In genomic region chr3:41198950-41199865, GRCh38 we compare ENCODE assay signal across 8 cellular contexts. TPM values are rescaled to one million over a fixed set of nuclear protein-coding genes. Genes with fewer than 3 reads are reported as not detected.
DNase-seq lines count a peak whose midpoint lies in the region; ATAC-seq and TF ChIP-seq lines count a peak whose summit lies in the region.

CTNNB1 (plus strand) TSS chr3:41199505; CDS start chr3:41224069, 24,564 bp downstream.

- DNase-seq in DND-41 (peak; percentile 90), KG1 (lab: John Stamatoyannopoulos, UW) (peak; percentile 90), RWPE1 (ENCODE audit: low spot score) (peak; percentile 56), fibroblast of the aortic adventitia (ENCODE audit: low read depth) (peak; percentile 94), nephron progenitor cell (peak; percentile 93)
- peak; percentile 86 for DNase-seq in activated effector memory CD4-positive, alpha-beta T cell treated with Interleukin-2 at 50 U/mL for 16 hours
- DNase-seq in stimulated activated naive CD8-positive, alpha-beta T cell treated with anti-CD3 and anti-CD28 coated beads, Interleukin-15, amount 100 ng/mL, for 72 hours, result peak; percentile 92

- H3K4me1 ChIP-seq in DND-41 (ENCODE audit: insufficient read depth, low read length), result peaks cover 44% of the 10 kb centered on the region

- H3K27me3 ChIP-seq in DND-41 (ENCODE audit: insufficient read depth, low read length, poor library complexity), result peaks cover 26% of the 10 kb centered on the region

- POLR2A ChIA-PET in RWPE1 (lab: Yijun Ruan, JAX; ENCODE audit: low non-redundant PET), result interaction anchor here (0.6 kb wide), 1 partner anchor 133 kb away, joined by 3 read pairs; no protein-coding TSS in a partner anchor

- ATAC-seq in DND-41 (ENCODE audit: insufficient read depth, low read depth) (peak; percentile 75), GM21723 (IDR thresholded peaks at IDR 0.05; ENCODE audit: unreplicated experiment) (peak; percentile 73)
- ATAC-seq in stimulated activated naive CD8-positive, alpha-beta T cell treated with anti-CD3 and anti-CD28 coated beads, Interleukin-15, amount 100 ng/mL, for 72 hours, result peak; percentile 93

- peak within 1 kb of the TSS; percentile 96 for H3K9ac ChIP-seq in DND-41 (ENCODE audit: low read depth, low read length)

- no peaks in the 10 kb centered on the region for H3K9me3 ChIP-seq in DND-41 (ENCODE audit: insufficient read depth, low read length, severe bottlenecking)

- H3K4me3 Mint-ChIP-seq in nephron progenitor cell, result peak within 1 kb of the TSS; percentile 99
- peak within 1 kb of the TSS; percentile 95 to 99 for H3K4me3 Mint-ChIP-seq in stimulated activated naive CD8-positive, alpha-beta T cell treated with anti-CD3 and anti-CD28 coated beads, Interleukin-15, amount 100 ng/mL, for 72 hours

- CTCF ChIA-PET in RWPE1 (lab: Yijun Ruan, JAX), result no interaction called here

- H3K4me1 Mint-ChIP-seq in nephron progenitor cell, result peaks cover 45% of the 10 kb centered on the region
- peaks cover 39% of the 10 kb centered on the region for H3K4me1 Mint-ChIP-seq in stimulated activated naive CD8-positive, alpha-beta T cell treated with anti-CD3 and anti-CD28 coated beads, Interleukin-15, amount 100 ng/mL, for 72 hours

- TF ChIP-seq CTCF in DND-41 (IDR thresholded peaks at IDR 0.05; ENCODE audit: borderline replicate concordance, extremely low read depth, low read length, poor library complexity, severe bottlenecking) (no peak), RWPE1 (conservative IDR thresholded peaks at IDR 0.05; ENCODE audit: low read depth) (peak; percentile 27), fibroblast of the aortic adventitia (IDR thresholded peaks at IDR 0.05; ENCODE audit: insufficient read depth, low read length) (no peak), nephron progenitor cell (IDR thresholded peaks at IDR 0.05) (no peak)

- H3K27ac ChIP-seq in DND-41 (ENCODE audit: low read length), result peak within 1 kb of the TSS; percentile 97
- peak within 1 kb of the TSS; percentile 88 for H3K27ac ChIP-seq in RWPE1

- peaks cover 9% of the 10 kb centered on the region; the same call in 1 of the 2 replicates for H3K36me3 ChIP-seq in DND-41 (ENCODE audit: insufficient read depth, low read length)

- H4K20me1 ChIP-seq in DND-41 (ENCODE audit: insufficient read depth, low read length), result peaks cover 41% of the 10 kb centered on the region

- H3K9me3 Mint-ChIP-seq in nephron progenitor cell, result no peaks in the 10 kb centered on the region
- H3K9me3 Mint-ChIP-seq in stimulated activated naive CD8-positive, alpha-beta T cell treated with anti-CD3 and anti-CD28 coated beads, Interleukin-15, amount 100 ng/mL, for 72 hours, result no peaks in the 10 kb centered on the region

- H3K4me3 ChIP-seq in DND-41 (ENCODE audit: low read depth in 1 of 2, low read length in 2 of 2) (peak within 1 kb of the TSS; percentile 76 to 80), fibroblast of the aortic adventitia (ENCODE audit: low read depth, low read length) (peak within 1 kb of the TSS; percentile 94)

- peak within 1 kb of the TSS; percentile 96 for H3K27ac Mint-ChIP-seq in nephron progenitor cell
- H3K27ac Mint-ChIP-seq in stimulated activated naive CD8-positive, alpha-beta T cell treated with anti-CD3 and anti-CD28 coated beads, Interleukin-15, amount 100 ng/mL, for 72 hours, result peak within 1 kb of the TSS; percentile 96 to 99

- H3K36me3 Mint-ChIP-seq in nephron progenitor cell (ENCODE audit: low read depth), result no peaks in the 10 kb centered on the region

- peak within 1 kb of the TSS; percentile 84 for H3K4me2 ChIP-seq in DND-41 (ENCODE audit: insufficient read depth, low read length)

- H3K27me3 Mint-ChIP-seq in nephron progenitor cell (ENCODE audit: low read depth, poor library complexity), result peaks cover 3% of the 10 kb centered on the region
- H3K27me3 Mint-ChIP-seq in stimulated activated naive CD8-positive, alpha-beta T cell treated with anti-CD3 and anti-CD28 coated beads, Interleukin-15, amount 100 ng/mL, for 72 hours, result peaks cover 17% of the 10 kb centered on the region

- H2AFZ ChIP-seq in DND-41 (ENCODE audit: low read depth, low read length), result peak within 1 kb of the TSS; percentile 89

- peaks cover 52% of the 10 kb centered on the region for H3K79me2 ChIP-seq in DND-41 (ENCODE audit: insufficient read depth, low read length)

RNA-seq across cellular contexts. Expression of gene CTNNB1, which starts in this region (rescaled TPM):
- 461 and 693 TPM in 2 replicates for total RNA-seq in fibroblast of the aortic adventitia (ENCODE audit: low replicate concordance)

Comparison
In these comparisons a context has a peak if more than half of its experiments do, and no peak if none do; other contexts are left out.
1. Peak in every context shown above with its lines: DNase-seq, ATAC-seq, H3K4me3 ChIP-seq and H3K27ac ChIP-seq.